Comparison of ENCODE assay signal across 2 cellular contexts in the genomic region with DNA sequence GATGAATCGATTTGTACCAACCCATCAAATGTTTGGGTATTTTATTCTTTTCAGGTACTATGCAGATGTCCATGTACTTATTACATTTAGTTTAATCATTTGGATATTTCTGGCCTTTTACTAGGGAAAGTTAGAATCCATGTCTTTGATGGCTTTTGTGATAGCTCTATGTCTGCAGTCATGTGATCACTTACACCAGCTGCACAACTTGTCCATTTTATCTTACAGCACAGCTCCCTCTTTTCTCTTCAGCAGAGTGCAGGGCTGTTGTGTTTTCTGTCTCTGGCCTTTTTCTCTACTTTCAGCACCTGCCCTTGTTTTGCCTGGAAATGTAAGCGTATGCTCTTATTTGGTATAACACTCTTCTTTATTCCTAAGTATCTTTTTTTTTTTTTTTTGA.
A peak's percentile ranks its signal among the peaks of the same experiment; 100 is the strongest.
TF ChIP-seq lines count a peak whose summit lies in the region.

No MANE protein-coding gene starts in this region.

TF ChIP-seq in Ishikawa, 13 proteins besides CTCF, POLR2A, EP300 and RAD21 (continued from another document):
- peak; percentile 78 for TF ChIP-seq USF1 (IDR thresholded peaks at IDR 0.05)
TF ChIP-seq in Ishikawa: peak in this region for 1.

TF ChIP-seq in K562, 482 proteins besides CTCF, POLR2A, EP300 and RAD21 (continued from another document):
- TF ChIP-seq USF2 (CRISPR knock-in tag; IDR thresholded peaks at IDR 0.05): peak; percentile 60
- TF ChIP-seq TCF3 (CRISPR knock-in tag; IDR thresholded peaks at IDR 0.05): peak; percentile 22; the same call in 1 of the 2 replicates
- no peak for TF ChIP-seq SIX5 (IDR thresholded peaks at IDR 0.05; ENCODE audit: borderline replicate concordance in 1 of 2, insufficient read depth in 1 of 2, low read depth in 1 of 2, low read length in 2 of 2)
- no peak for TF ChIP-seq KAT7 (CRISPR knock-in tag; IDR thresholded peaks at IDR 0.05; ENCODE audit: borderline replicate concordance)
- TF ChIP-seq KLF1 (tag; IDR thresholded peaks at IDR 0.05): no peak
- TF ChIP-seq DEAF1 (CRISPR knock-in tag; IDR thresholded peaks at IDR 0.05): no peak
- 0 out of 2 replicates have a peak, but pooled peaks have one; percentile 10 for TF ChIP-seq CTBP1 (IDR thresholded peaks at IDR 0.05; ENCODE audit: borderline replicate concordance)
- TF ChIP-seq RAD51 (IDR thresholded peaks at IDR 0.05; ENCODE audit: borderline replicate concordance, low read depth): peak; percentile 73
- peak; percentile 31; the same call in 1 of the 2 replicates for TF ChIP-seq CBFA2T2 (conservative IDR thresholded peaks at IDR 0.05)
- TF ChIP-seq ZNF184 (CRISPR knock-in tag; IDR thresholded peaks at IDR 0.05): no peak
- no peak for TF ChIP-seq CCAR2 (IDR thresholded peaks at IDR 0.05; ENCODE audit: low read depth, low read length)
- TF ChIP-seq, protein P1, sequence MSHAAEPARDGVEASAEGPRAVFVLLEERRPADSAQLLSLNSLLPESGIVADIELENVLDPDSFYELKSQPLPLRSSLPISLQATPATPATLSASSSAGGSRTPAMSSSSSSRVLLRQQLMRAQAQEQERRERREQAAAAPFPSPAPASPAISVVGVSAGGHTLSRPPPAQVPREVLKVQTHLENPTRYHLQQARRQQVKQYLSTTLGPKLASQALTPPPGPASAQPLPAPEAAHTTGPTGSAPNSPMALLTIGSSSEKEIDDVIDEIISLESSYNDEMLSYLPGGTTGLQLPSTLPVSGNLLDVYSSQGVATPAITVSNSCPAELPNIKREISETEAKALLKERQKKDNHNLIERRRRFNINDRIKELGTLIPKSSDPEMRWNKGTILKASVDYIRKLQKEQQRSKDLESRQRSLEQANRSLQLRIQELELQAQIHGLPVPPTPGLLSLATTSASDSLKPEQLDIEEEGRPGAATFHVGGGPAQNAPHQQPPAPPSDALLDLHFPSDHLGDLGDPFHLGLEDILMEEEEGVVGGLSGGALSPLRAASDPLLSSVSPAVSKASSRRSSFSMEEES (CRISPR knock-in tag; IDR thresholded peaks at IDR 0.05): peak; percentile 94
- TF ChIP-seq HCFC1 (IDR thresholded peaks at IDR 0.05; ENCODE audit: low read depth, low read length): no peak
- TF ChIP-seq RBM34 (IDR thresholded peaks at IDR 0.05; ENCODE audit: borderline replicate concordance, insufficient read depth, low read length): no peak
- TF ChIP-seq POU5F1 (IDR thresholded peaks at IDR 0.05; ENCODE audit: borderline replicate concordance, low read depth, low read length, partially characterized antibody): no peak
- TF ChIP-seq TCF7 (IDR thresholded peaks at IDR 0.05; ENCODE audit: borderline replicate concordance): no peak
- TF ChIP-seq USF1 (CRISPR knock-in tag; IDR thresholded peaks at IDR 0.05): peak; percentile 33; the same call in 1 of the 2 replicates
- TF ChIP-seq MCM5 (IDR thresholded peaks at IDR 0.05; ENCODE audit: low read depth): no peak
- peak; percentile 81; the same call in 1 of the 2 replicates for TF ChIP-seq TOE1 (IDR thresholded peaks at IDR 0.05; ENCODE audit: borderline replicate concordance)
- TF ChIP-seq TOE1 (CRISPR knock-in tag; IDR thresholded peaks at IDR 0.05; ENCODE audit: borderline replicate concordance, low read depth): no peak
TF ChIP-seq in K562: peak in this region for 10.
